Comparison of ENCODE assay signal across 1 cellular context in the genomic region with DNA sequence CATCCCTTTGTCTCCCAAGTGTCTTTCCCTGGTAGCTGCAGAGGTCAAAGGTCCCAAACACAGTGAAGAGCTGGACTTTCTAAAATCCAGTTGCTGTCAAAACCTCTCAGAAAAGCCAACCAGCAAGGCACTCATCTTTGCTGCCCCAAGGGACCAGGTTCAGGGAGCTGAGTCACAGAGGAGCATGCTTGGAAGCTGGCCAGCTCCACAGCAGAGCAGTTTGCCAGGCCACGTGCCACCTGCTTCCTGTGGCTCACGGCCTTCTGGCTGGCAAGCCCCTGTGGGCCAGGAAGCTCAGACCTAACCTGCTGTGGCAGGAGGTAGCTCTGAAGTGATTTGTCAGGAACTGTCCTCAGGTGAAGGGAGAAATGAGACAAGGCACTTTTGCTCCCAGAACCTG.
TF ChIP-seq lines count a peak whose summit lies in the region.

No MANE protein-coding gene starts in this region.

TF ChIP-seq in GM12878, 131 proteins besides CTCF, POLR2A, EP300 and RAD21 (continued from another document):
- TF ChIP-seq, protein P1, sequence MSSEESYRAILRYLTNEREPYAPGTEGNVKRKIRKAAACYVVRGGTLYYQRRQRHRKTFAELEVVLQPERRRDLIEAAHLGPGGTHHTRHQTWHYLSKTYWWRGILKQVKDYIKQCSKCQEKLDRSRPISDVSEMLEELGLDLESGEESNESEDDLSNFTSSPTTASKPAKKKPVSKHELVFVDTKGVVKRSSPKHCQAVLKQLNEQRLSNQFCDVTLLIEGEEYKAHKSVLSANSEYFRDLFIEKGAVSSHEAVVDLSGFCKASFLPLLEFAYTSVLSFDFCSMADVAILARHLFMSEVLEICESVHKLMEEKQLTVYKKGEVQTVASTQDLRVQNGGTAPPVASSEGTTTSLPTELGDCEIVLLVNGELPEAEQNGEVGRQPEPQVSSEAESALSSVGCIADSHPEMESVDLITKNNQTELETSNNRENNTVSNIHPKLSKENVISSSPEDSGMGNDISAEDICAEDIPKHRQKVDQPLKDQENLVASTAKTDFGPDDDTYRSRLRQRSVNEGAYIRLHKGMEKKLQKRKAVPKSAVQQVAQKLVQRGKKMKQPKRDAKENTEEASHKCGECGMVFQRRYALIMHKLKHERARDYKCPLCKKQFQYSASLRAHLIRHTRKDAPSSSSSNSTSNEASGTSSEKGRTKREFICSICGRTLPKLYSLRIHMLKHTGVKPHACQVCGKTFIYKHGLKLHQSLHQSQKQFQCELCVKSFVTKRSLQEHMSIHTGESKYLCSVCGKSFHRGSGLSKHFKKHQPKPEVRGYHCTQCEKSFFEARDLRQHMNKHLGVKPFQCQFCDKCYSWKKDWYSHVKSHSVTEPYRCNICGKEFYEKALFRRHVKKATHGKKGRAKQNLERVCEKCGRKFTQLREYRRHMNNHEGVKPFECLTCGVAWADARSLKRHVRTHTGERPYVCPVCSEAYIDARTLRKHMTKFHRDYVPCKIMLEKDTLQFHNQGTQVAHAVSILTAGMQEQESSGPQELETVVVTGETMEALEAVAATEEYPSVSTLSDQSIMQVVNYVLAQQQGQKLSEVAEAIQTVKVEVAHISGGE (CRISPR knock-in tag; IDR thresholded peaks at IDR 0.05), result no peak
- TF ChIP-seq ZNF217 (IDR thresholded peaks at IDR 0.05), result no peak
- TF ChIP-seq, protein P2, sequence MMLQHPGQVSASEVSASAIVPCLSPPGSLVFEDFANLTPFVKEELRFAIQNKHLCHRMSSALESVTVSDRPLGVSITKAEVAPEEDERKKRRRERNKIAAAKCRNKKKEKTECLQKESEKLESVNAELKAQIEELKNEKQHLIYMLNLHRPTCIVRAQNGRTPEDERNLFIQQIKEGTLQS (IDR thresholded peaks at IDR 0.05; ENCODE audit: borderline replicate concordance, extremely low read depth, low read depth, low read length), result no peak
- no peak for TF ChIP-seq GABPA (IDR thresholded peaks at IDR 0.05; ENCODE audit: low read depth)
- no peak for TF ChIP-seq RB1 (IDR thresholded peaks at IDR 0.05; ENCODE audit: borderline replicate concordance)
- TF ChIP-seq, protein P3, sequence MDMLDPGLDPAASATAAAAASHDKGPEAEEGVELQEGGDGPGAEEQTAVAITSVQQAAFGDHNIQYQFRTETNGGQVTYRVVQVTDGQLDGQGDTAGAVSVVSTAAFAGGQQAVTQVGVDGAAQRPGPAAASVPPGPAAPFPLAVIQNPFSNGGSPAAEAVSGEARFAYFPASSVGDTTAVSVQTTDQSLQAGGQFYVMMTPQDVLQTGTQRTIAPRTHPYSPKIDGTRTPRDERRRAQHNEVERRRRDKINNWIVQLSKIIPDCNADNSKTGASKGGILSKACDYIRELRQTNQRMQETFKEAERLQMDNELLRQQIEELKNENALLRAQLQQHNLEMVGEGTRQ (IDR thresholded peaks at IDR 0.05; ENCODE audit: borderline replicate concordance, low read depth, low read length), result peak; percentile 37
- no peak for TF ChIP-seq PML (IDR thresholded peaks at IDR 0.05; ENCODE audit: low read length)
- TF ChIP-seq, protein P4, sequence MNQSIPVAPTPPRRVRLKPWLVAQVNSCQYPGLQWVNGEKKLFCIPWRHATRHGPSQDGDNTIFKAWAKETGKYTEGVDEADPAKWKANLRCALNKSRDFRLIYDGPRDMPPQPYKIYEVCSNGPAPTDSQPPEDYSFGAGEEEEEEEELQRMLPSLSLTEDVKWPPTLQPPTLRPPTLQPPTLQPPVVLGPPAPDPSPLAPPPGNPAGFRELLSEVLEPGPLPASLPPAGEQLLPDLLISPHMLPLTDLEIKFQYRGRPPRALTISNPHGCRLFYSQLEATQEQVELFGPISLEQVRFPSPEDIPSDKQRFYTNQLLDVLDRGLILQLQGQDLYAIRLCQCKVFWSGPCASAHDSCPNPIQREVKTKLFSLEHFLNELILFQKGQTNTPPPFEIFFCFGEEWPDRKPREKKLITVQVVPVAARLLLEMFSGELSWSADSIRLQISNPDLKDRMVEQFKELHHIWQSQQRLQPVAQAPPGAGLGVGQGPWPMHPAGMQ (IDR thresholded peaks at IDR 0.05; ENCODE audit: borderline replicate concordance), result no peak
- TF ChIP-seq CHD1 (IDR thresholded peaks at IDR 0.05; ENCODE audit: low read depth, low read length), result 0 out of 2 replicates have a peak, but pooled peaks have one; percentile 81
- no peak for TF ChIP-seq MYB (IDR thresholded peaks at IDR 0.05; ENCODE audit: borderline replicate concordance, low read depth, low read length)
- TF ChIP-seq, protein P5, sequence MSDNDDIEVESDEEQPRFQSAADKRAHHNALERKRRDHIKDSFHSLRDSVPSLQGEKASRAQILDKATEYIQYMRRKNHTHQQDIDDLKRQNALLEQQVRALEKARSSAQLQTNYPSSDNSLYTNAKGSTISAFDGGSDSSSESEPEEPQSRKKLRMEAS (IDR thresholded peaks at IDR 0.05; ENCODE audit: low read depth, low read length), result 0 out of 2 replicates have a peak, but pooled peaks have one; percentile 46
- TF ChIP-seq CHD2 (IDR thresholded peaks at IDR 0.05; ENCODE audit: borderline replicate concordance, low read depth, low read length), result peak; percentile 49; the same call in 1 of the 2 replicates
- TF ChIP-seq SMAD5 (IDR thresholded peaks at IDR 0.05; ENCODE audit: low read depth), result no peak
- peak; percentile 55; the same call in 1 of the 2 replicates for TF ChIP-seq MXI1 (IDR thresholded peaks at IDR 0.05; ENCODE audit: low read depth, low read length)
- TF ChIP-seq SP1 (IDR thresholded peaks at IDR 0.05; ENCODE audit: low read depth, low read length), result no peak
- TF ChIP-seq RCOR1 (conservative IDR thresholded peaks at IDR 0.05; ENCODE audit: low read depth, low read length), result no peak
- TF ChIP-seq, protein P6, sequence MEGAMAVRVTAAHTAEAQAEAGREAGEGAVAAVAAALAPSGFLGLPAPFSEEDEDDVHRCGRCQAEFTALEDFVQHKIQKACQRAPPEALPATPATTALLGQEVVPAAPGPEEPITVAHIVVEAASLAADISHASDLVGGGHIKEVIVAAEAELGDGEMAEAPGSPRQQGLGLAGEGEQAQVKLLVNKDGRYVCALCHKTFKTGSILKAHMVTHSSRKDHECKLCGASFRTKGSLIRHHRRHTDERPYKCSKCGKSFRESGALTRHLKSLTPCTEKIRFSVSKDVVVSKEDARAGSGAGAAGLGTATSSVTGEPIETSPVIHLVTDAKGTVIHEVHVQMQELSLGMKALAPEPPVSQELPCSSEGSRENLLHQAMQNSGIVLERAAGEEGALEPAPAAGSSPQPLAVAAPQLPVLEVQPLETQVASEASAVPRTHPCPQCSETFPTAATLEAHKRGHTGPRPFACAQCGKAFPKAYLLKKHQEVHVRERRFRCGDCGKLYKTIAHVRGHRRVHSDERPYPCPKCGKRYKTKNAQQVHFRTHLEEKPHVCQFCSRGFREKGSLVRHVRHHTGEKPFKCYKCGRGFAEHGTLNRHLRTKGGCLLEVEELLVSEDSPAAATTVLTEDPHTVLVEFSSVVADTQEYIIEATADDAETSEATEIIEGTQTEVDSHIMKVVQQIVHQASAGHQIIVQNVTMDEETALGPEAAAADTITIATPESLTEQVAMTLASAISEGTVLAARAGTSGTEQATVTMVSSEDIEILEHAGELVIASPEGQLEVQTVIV (IDR thresholded peaks at IDR 0.05; ENCODE audit: borderline replicate concordance, partially characterized antibody), result no peak
- no peak for TF ChIP-seq ZBED1 (IDR thresholded peaks at IDR 0.05; ENCODE audit: borderline replicate concordance)
